Comparison of ENCODE assay signal across 1 cellular context in the genomic region with DNA sequence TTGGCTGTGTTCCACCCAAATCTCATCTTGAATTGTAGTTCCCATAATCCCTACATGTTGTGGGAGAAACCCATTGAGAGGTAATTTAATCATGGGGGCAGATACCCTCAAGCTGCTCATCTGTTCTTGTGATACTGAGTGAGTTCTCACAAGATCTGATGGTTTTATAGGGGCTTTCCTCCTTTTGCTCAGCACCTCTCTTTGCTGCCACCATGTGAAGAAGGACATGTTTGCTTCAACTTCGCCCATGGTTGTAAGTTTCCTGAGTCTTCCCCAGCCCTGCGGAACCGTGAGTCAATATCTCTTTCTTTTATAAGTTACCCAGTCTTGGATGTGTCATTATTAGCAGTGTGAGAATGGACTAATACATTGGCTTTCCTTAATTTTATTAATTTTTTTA.
TF ChIP-seq lines count a peak whose summit lies in the region.

No MANE protein-coding gene starts in this region.

TF ChIP-seq in H1, 55 proteins besides CTCF, POLR2A, EP300 and RAD21 (continued from another document):
- no peak for TF ChIP-seq CHD7 (IDR thresholded peaks at IDR 0.05; ENCODE audit: insufficient replicate concordance, low read length)
- no peak for TF ChIP-seq GTF2F1 (IDR thresholded peaks at IDR 0.05; ENCODE audit: borderline replicate concordance, low read depth, low read length)
- no peak for TF ChIP-seq MAFK (IDR thresholded peaks at IDR 0.05; ENCODE audit: low read depth, low read length)
- no peak for TF ChIP-seq POU5F1 (IDR thresholded peaks at IDR 0.05; ENCODE audit: low read depth, low read length)
- no peak for TF ChIP-seq KDM4A (IDR thresholded peaks at IDR 0.05; ENCODE audit: low read depth, low read length, severe bottlenecking)
- TF ChIP-seq CBX5 (IDR thresholded peaks at IDR 0.05; ENCODE audit: low read depth, low read length) = no peak
- TF ChIP-seq SP1 (IDR thresholded peaks at IDR 0.05; ENCODE audit: low read depth, low read length) = no peak
- TF ChIP-seq, protein P1, sequence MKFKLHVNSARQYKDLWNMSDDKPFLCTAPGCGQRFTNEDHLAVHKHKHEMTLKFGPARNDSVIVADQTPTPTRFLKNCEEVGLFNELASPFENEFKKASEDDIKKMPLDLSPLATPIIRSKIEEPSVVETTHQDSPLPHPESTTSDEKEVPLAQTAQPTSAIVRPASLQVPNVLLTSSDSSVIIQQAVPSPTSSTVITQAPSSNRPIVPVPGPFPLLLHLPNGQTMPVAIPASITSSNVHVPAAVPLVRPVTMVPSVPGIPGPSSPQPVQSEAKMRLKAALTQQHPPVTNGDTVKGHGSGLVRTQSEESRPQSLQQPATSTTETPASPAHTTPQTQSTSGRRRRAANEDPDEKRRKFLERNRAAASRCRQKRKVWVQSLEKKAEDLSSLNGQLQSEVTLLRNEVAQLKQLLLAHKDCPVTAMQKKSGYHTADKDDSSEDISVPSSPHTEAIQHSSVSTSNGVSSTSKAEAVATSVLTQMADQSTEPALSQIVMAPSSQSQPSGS (IDR thresholded peaks at IDR 0.05; ENCODE audit: low read length) = no peak
- no peak for TF ChIP-seq SAP30 (IDR thresholded peaks at IDR 0.05; ENCODE audit: insufficient read depth, insufficient replicate concordance, low read length)
- no peak for TF ChIP-seq RBBP5 (IDR thresholded peaks at IDR 0.05; ENCODE audit: borderline replicate concordance, low read depth, low read length)
- no peak for TF ChIP-seq TBP (IDR thresholded peaks at IDR 0.05; ENCODE audit: low read depth, low read length)
- TF ChIP-seq TAF7 (optimal IDR thresholded peaks at IDR 0.05; ENCODE audit: borderline replicate concordance, low read depth, low read length) = no peak
